ENCODE assay signal across 18 cellular contexts in genomic region chr21:16709866-16710550, GRCh38.
DNase-seq lines count a peak whose midpoint lies in the region; ATAC-seq and TF ChIP-seq lines count a peak whose summit lies in the region.
"Had no signal": no experiment of that assay in that cellular context is flagged by ENCODE, and none has a peak within 500 bp of the region (broad histone marks: within the 10 kb centered on the region; RNA-seq: fewer than 3 reads in every experiment).

No MANE protein-coding gene starts in this region.

- 38 to 51% (median 46%) methylated on average over 5 of the region's 5 CpGs for WGBS in adrenal gland, 4 donors

- TF ChIP-seq POLR2A in adrenal gland (IDR thresholded peaks at IDR 0.05) = no peak

- TF ChIP-seq CTCF in BJ (IDR thresholded peaks at IDR 0.05; ENCODE audit: insufficient read depth, low read depth, low read length) = no peak
- no peak for TF ChIP-seq CTCF in adrenal gland (IDR thresholded peaks at IDR 0.05)
- TF ChIP-seq CTCF in foreskin fibroblast (IDR thresholded peaks at IDR 0.05; ENCODE audit: low read depth, low read length) = no peak

- peak overlapping the region in 1 of 5 donors; percentile 10 for H3K27ac ChIP-seq in adrenal gland
- H3K27ac ChIP-seq: dorsolateral prefrontal cortex, foreskin keratinocyte had no signal

- peaks cover 0 to 6% of the 10 kb centered on the region in 2 donors for H3K4me1 ChIP-seq in adrenal gland (replicated peaks in 1 of 2)
- H3K4me1 ChIP-seq: foreskin keratinocyte had no signal

- H3K4me3 ChIP-seq in BJ (ENCODE audit: low read depth, low read length) = no peak overlapping the region
- no peak overlapping the region for H3K4me3 ChIP-seq in adrenal gland
- no peak overlapping the region for H3K4me3 ChIP-seq in foreskin fibroblast (ENCODE audit: low read depth in 1 of 2, low read length in 2 of 2)
- H3K4me3 ChIP-seq: dorsolateral prefrontal cortex had no signal

- DNase-seq in BJ (ENCODE audit: low read depth) (peak; percentile 46), adrenal gland (peak in 5 of 7 donors; percentile 24 to 51 (median 29)), foreskin fibroblast (peak; percentile 68 to 88), sciatic nerve (ENCODE audit: low spot score) (no peak), occipital lobe (lab: John Stamatoyannopoulos, UW) (no peak), NCI-H524 (lab: John Stamatoyannopoulos, UW) (no peak)
- DNase-seq in activated effector memory CD4-positive, alpha-beta T cell treated with anti-CD3 and anti-CD28 coated beads, Interleukin-2, amount 50 U/mL, for 16 hours = no peak
- DNase-seq: activated CD8-positive, alpha-beta memory T cell treated with anti-CD3 and anti-CD28 coated beads, Interleukin-2, amount 50 U/mL, for 48 hours; activated naive CD4-positive, alpha-beta T cell treated with anti-CD3 and anti-CD28 coated beads for 36 hours; dorsolateral prefrontal cortex; foreskin keratinocyte; GF-D8; naive thymus-derived CD8-positive, alpha-beta T cell; NCI-H2029; NCI-H526; T-helper 9 cell had no signal

- H3K27me3 ChIP-seq in BJ (ENCODE audit: control insufficient read depth, insufficient read depth, low read length) (no peaks in the 10 kb centered on the region), adrenal gland (no peaks in the 10 kb centered on the region)
- H3K27me3 ChIP-seq: dorsolateral prefrontal cortex, foreskin keratinocyte had no signal

- no peaks in the 10 kb centered on the region for H3K9me3 ChIP-seq in adrenal gland (replicated peaks in 1 of 3)

- H3K36me3 ChIP-seq in BJ (ENCODE audit: control insufficient read depth, insufficient read depth, low read length) (no peaks in the 10 kb centered on the region), adrenal gland (replicated peaks in 1 of 2) (no peaks in the 10 kb centered on the region)

- CTCF ChIA-PET in BJ (lab: Yijun Ruan, JAX) = no interaction called here

- POLR2A ChIA-PET in BJ (lab: Charles Lee) = no interaction called here

- ATAC-seq in sciatic nerve (peak; percentile 51), GM18511 (IDR thresholded peaks at IDR 0.05; ENCODE audit: unreplicated experiment) (no peak)
- ATAC-seq: foreskin keratinocyte; HCT116; naive thymus-derived CD8-positive, alpha-beta T cell had no signal

- intact Hi-C loops in adrenal gland (cut with DNase I) = no loop called here
- intact Hi-C loops in sciatic nerve (cut with DNase I) = loop anchor here (5.0 kb wide), 1 partner anchor 1883 kb away; no protein-coding TSS in a partner anchor

Comparison
In these comparisons a context has a peak if more than half of its experiments do, and no peak if none do; other contexts are left out.
1. DNase-seq: peak in BJ (single experiment), adrenal gland (5 of 7) and foreskin fibroblast (2 of 2); none in sciatic nerve (single experiment), occipital lobe (single experiment), NCI-H524 (0 of 2) and activated effector memory CD4-positive, alpha-beta T cell treated with anti-CD3 and anti-CD28 coated beads, Interleukin-2, amount 50 U/mL, for 16 hours (single experiment).